Comparison of ENCODE assay signal across 8 cellular contexts in the genomic region with DNA sequence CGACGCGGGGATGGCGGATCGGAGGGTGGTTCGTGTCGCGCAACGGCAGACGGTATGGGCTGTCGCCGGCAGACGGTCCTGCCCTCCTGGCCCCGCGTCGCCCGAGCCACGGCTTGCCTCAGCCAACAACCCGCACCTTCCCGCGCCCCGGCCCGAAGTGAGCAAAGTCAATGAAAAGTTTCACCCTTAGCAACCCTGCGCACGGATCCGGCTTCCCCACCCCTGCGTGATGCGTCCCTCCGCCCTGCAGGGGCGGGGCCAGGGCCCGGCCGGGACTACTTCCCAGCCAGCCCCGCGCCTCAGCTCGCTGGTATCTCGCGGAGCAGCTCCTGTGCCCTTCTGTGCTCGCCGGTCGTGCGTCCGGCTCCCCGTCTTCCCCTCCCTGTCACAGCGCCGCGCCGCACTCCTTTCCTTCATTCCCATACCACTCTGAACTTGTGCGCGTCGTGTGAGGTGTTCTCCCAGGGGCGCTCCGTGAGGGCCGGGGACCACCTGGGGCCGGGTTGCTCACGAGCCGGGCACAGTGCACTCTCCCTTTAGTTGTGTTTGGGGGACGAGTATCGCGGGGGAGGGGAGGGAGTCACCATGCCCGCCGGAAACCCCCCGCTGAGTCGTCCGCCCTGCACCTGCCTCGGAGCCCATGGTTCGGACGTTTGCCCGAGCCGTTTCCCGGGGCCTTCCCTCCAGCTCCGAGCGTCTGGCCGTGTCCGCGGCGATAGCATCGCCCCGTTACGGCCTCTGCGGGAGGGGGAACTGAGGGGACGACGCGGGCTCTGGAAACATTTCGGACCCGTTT. TPM values are rescaled to one million over a fixed set of nuclear protein-coding genes. Genes with fewer than 3 reads are reported as not detected.
DNase-seq lines count a peak whose midpoint lies in the region; ATAC-seq lines count a peak whose summit lies in the region.

TSS of gene TOB2 (minus strand) at position 163 of the 796 bp plus-strand sequence. CDS start 9,456 bp downstream, outside the sequence.

- DNase-seq in A172 (ENCODE audit: low spot score), result peak; percentile 74
- peak; percentile 61 to 94 for DNase-seq in NCI-H526 (lab: John Stamatoyannopoulos, UW)
- DNase-seq in activated CD4-positive, alpha-beta T cell treated with anti-CD3 and anti-CD28 coated beads for 4 hours, result peak; percentile 93 to 95
- peak; percentile 97 for DNase-seq in kidney tubule cell (ENCODE audit: low spot score)
- DNase-seq in stimulated activated CD4-positive, alpha-beta T cell treated with anti-CD3 and anti-CD28 coated beads, Interleukin-1b, Interleukin-23, amount 100 ng/mL, for 1 hour (ENCODE audit: low read depth in 2 of 2), result peak; percentile 87

- peak; percentile 37 for ATAC-seq in GM18868 (IDR thresholded peaks at IDR 0.05; ENCODE audit: unreplicated experiment)
- peak; percentile 45 for ATAC-seq in HG03432 (IDR thresholded peaks at IDR 0.05; ENCODE audit: unreplicated experiment)

- H3K27ac ChIP-seq in cingulate gyrus (ENCODE audit: low read depth, low read length), result peak within 1 kb of the TSS; percentile 100

RNA-seq across cellular contexts. Expression of gene TOB2, which starts in this region (rescaled TPM):
- 6.2 and 7.2 TPM in 2 replicates for total RNA-seq in A172 (2014; rRNA removed; shearing (Covaris generic))

Comparison
In these comparisons a context has a peak if more than half of its experiments do, and no peak if none do; other contexts are left out.
1. Peak in every context shown above with its lines: DNase-seq, ATAC-seq and H3K27ac ChIP-seq.